1 cellular context compared by ENCODE assay signal in the genomic region with DNA sequence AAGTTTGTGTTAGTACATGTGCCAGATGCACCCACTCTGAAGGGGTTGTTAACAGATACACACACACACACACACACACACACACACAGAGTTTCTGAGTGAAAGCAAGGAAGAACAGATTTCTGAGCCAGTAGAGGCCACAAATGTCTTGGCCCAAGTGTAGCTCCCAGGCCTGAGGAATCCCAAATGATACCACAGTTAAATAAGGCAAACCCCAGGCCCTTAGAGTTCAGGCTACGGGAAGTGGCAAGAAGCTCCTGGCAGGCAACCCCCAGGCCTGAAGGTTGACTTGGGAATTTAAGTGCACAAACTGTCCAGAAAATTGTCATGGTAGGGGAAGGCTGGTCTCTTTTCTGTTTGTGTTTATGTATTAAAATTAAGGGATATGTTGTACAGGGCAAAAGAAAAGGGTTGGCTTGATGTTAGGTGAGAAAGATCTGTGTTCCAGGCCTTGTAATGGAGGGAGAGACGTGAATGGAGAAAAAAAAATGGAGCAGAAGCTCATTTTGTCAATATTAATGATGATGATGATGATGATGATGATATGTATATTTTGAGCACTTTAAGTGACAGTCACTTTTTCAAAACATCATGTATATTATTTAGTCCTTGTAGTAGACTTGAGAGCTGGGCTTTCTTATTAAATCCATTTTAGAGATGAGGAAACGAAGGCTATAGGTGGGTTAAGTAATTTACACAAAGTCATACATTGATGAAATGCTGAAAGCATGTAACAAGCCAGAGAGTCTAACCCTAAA.
TF ChIP-seq lines count a peak whose summit lies in the region.

No MANE protein-coding gene starts in this region.

TF ChIP-seq in GM23338, 12 proteins besides CTCF, POLR2A, EP300 and RAD21:
- TF ChIP-seq, protein P1, sequence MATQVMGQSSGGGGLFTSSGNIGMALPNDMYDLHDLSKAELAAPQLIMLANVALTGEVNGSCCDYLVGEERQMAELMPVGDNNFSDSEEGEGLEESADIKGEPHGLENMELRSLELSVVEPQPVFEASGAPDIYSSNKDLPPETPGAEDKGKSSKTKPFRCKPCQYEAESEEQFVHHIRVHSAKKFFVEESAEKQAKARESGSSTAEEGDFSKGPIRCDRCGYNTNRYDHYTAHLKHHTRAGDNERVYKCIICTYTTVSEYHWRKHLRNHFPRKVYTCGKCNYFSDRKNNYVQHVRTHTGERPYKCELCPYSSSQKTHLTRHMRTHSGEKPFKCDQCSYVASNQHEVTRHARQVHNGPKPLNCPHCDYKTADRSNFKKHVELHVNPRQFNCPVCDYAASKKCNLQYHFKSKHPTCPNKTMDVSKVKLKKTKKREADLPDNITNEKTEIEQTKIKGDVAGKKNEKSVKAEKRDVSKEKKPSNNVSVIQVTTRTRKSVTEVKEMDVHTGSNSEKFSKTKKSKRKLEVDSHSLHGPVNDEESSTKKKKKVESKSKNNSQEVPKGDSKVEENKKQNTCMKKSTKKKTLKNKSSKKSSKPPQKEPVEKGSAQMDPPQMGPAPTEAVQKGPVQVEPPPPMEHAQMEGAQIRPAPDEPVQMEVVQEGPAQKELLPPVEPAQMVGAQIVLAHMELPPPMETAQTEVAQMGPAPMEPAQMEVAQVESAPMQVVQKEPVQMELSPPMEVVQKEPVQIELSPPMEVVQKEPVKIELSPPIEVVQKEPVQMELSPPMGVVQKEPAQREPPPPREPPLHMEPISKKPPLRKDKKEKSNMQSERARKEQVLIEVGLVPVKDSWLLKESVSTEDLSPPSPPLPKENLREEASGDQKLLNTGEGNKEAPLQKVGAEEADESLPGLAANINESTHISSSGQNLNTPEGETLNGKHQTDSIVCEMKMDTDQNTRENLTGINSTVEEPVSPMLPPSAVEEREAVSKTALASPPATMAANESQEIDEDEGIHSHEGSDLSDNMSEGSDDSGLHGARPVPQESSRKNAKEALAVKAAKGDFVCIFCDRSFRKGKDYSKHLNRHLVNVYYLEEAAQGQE (IDR thresholded peaks at IDR 0.05; ENCODE audit: unreplicated experiment), result no peak
- no peak for TF ChIP-seq JUNB (IDR thresholded peaks at IDR 0.05; ENCODE audit: unreplicated experiment)
- no peak for TF ChIP-seq ZNF331 (CRISPR knock-in tag; IDR thresholded peaks at IDR 0.05; ENCODE audit: low read depth)
- TF ChIP-seq NANOG (IDR thresholded peaks at IDR 0.05; ENCODE audit: borderline replicate concordance), result no peak
- TF ChIP-seq, protein P2, sequence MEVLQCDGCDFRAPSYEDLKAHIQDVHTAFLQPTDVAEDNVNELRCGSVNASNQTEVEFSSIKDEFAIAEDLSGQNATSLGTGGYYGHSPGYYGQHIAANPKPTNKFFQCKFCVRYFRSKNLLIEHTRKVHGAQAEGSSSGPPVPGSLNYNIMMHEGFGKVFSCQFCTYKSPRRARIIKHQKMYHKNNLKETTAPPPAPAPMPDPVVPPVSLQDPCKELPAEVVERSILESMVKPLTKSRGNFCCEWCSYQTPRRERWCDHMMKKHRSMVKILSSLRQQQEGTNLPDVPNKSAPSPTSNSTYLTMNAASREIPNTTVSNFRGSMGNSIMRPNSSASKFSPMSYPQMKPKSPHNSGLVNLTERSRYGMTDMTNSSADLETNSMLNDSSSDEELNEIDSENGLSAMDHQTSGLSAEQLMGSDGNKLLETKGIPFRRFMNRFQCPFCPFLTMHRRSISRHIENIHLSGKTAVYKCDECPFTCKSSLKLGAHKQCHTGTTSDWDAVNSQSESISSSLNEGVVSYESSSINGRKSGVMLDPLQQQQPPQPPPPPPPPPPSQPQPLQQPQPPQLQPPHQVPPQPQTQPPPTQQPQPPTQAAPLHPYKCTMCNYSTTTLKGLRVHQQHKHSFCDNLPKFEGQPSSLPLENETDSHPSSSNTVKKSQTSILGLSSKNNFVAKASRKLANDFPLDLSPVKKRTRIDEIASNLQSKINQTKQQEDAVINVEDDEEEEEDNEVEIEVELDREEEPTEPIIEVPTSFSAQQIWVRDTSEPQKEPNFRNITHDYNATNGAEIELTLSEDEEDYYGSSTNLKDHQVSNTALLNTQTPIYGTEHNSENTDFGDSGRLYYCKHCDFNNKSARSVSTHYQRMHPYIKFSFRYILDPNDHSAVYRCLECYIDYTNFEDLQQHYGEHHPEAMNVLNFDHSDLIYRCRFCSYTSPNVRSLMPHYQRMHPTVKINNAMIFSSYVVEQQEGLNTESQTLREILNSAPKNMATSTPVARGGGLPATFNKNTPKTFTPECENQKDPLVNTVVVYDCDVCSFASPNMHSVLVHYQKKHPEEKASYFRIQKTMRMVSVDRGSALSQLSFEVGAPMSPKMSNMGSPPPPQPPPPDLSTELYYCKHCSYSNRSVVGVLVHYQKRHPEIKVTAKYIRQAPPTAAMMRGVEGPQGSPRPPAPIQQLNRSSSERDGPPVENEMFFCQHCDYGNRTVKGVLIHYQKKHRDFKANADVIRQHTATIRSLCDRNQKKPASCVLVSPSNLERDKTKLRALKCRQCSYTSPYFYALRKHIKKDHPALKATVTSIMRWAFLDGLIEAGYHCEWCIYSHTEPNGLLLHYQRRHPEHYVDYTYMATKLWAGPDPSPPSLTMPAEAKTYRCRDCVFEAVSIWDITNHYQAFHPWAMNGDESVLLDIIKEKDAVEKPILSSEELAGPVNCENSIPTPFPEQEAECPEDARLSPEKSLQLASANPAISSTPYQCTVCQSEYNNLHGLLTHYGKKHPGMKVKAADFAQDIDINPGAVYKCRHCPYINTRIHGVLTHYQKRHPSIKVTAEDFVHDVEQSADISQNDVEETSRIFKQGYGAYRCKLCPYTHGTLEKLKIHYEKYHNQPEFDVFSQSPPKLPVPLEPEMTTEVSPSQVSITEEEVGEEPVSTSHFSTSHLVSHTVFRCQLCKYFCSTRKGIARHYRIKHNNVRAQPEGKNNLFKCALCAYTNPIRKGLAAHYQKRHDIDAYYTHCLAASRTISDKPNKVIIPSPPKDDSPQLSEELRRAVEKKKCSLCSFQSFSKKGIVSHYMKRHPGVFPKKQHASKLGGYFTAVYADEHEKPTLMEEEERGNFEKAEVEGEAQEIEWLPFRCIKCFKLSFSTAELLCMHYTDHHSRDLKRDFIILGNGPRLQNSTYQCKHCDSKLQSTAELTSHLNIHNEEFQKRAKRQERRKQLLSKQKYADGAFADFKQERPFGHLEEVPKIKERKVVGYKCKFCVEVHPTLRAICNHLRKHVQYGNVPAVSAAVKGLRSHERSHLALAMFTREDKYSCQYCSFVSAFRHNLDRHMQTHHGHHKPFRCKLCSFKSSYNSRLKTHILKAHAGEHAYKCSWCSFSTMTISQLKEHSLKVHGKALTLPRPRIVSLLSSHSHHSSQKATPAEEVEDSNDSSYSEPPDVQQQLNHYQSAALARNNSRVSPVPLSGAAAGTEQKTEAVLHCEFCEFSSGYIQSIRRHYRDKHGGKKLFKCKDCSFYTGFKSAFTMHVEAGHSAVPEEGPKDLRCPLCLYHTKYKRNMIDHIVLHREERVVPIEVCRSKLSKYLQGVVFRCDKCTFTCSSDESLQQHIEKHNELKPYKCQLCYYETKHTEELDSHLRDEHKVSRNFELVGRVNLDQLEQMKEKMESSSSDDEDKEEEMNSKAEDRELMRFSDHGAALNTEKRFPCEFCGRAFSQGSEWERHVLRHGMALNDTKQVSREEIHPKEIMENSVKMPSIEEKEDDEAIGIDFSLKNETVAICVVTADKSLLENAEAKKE (CRISPR knock-in tag; IDR thresholded peaks at IDR 0.05), result no peak
- TF ChIP-seq STAT1 (IDR thresholded peaks at IDR 0.05; ENCODE audit: unreplicated experiment), result no peak
- no peak for TF ChIP-seq ZNF114 (CRISPR knock-in tag; IDR thresholded peaks at IDR 0.05)
- TF ChIP-seq EZH2 (IDR thresholded peaks at IDR 0.05; ENCODE audit: low read depth, unreplicated experiment), result no peak
